9 cellular contexts compared by ENCODE assay signal in the genomic region with DNA sequence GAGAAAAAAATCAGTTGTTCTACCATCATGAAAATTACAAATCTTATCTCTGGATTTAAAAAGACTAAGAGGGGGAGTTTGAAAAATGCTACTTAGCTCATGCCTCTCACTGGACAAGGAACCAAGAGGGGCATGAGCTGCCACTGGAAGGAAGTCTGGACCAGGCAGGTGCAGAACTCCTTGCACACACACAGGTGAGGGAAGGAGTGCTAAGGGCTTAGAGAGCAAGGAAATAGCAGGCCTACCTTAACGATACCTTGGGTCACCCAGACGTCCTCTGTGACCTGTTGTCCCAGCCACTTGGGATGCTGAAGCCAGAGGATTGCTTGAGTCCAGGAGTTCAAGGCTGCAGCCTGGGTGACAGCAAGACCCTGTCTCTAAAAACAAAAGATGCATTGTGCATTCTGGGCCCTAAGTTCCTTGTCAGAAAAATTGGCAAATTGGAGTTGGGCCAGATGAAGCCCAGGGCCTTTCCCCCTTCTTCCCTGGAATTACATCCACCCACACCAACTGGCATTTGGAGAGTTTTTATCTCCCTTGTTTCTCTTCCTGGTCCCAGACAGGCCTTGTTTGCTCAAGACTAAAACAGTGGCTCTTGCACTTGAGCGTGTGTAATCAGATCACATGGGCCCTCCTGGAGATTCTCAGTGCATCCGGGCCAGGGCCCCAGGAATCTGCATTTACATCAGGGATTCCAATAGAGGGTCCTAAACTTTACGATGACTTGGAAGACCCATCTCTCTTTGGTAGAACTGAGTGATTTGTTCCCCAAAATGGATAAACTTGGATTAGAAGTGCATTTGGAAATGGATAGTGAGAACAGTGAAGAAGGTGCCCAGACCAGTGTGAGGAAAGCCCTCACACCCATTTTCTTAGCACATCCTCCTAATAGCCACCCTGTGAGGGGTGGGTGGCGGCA. TPM values are rescaled to one million over a fixed set of nuclear protein-coding genes. Genes with fewer than 3 reads are reported as not detected.
DNase-seq lines count a peak whose midpoint lies in the region; ATAC-seq, FAIRE-seq and TF ChIP-seq lines count a peak whose summit lies in the region.
"Had no signal": no experiment of that assay in that cellular context is flagged by ENCODE, and none has a peak within 500 bp of the region (broad histone marks: within the 10 kb centered on the region; RNA-seq: fewer than 3 reads in every experiment).

No MANE protein-coding gene starts in this region.

- H3K27ac ChIP-seq in small intestine (ENCODE audit: low read depth in 1 of 2, low read length in 1 of 2), result peak overlapping the region in 1 of 2 donors; percentile 99

- TF ChIP-seq POLR2A in GM19099 (IDR thresholded peaks at IDR 0.05; ENCODE audit: extremely low read depth, insufficient read length, low read depth), result peak; percentile 64

- CTCF ChIA-PET in AG04449 (lab: Yijun Ruan, JAX), result interaction anchor here (1.0 to 4.2 kb wide), 9 partner anchors 20 to 151 kb away, joined by 3 to 34 read pairs (median 15); no protein-coding TSS in a partner anchor
- CTCF ChIA-PET in activated CD4-positive, alpha-beta memory T cell treated with anti-CD3 and anti-CD28 coated beads for 36 hours (lab: Charles Lee), result interaction anchor here (0.6 to 7.6 kb wide), 13 partner anchors 15 to 228 kb away, joined by 3 to 183 read pairs (median 9); no protein-coding TSS in a partner anchor

- intact Hi-C loops in activated CD4-positive, alpha-beta memory T cell treated with anti-CD3 and anti-CD28 coated beads for 36 hours (cut with micrococcal nuclease), result loop anchor here (1.0 kb wide), 2 partner anchors 9 to 16 kb away; no protein-coding TSS in a partner anchor

- H3K27ac Mint-ChIP-seq in activated CD4-positive, alpha-beta memory T cell treated with anti-CD3 and anti-CD28 coated beads for 36 hours, result peak overlapping the region; percentile 97

- H3K4me3 Mint-ChIP-seq in activated CD4-positive, alpha-beta memory T cell treated with anti-CD3 and anti-CD28 coated beads for 36 hours, result peak overlapping the region; percentile 99

- H3K27me3 ChIP-seq in small intestine (ENCODE audit: control insufficient read depth in 2 of 2, insufficient read depth in 2 of 2, low read length in 2 of 2), result no peaks in the 10 kb centered on the region

- H3K36me3 Mint-ChIP-seq in activated CD4-positive, alpha-beta memory T cell treated with anti-CD3 and anti-CD28 coated beads for 36 hours, result peaks cover 36% of the 10 kb centered on the region

- ATAC-seq in GM21423 (IDR thresholded peaks at IDR 0.05; ENCODE audit: unreplicated experiment), result no peak

- H3K4me1 Mint-ChIP-seq in activated CD4-positive, alpha-beta memory T cell treated with anti-CD3 and anti-CD28 coated beads for 36 hours (ENCODE audit: low read depth), result peaks cover 36% of the 10 kb centered on the region

- no peak for TF ChIP-seq CTCF in AG04449 (IDR thresholded peaks at IDR 0.05; ENCODE audit: insufficient read depth, low read length, missing control alignments)
- no peak for TF ChIP-seq CTCF in fibroblast of villous mesenchyme (IDR thresholded peaks at IDR 0.05; ENCODE audit: insufficient read depth, low read depth, low read length)

- DNase-seq in AG04449 (ENCODE audit: low read depth, low spot score) (no peak), fibroblast of villous mesenchyme (ENCODE audit: low read depth) (peak; percentile 94), small intestine (peak; percentile 52), T-helper 9 cell (no peak)
- peak; percentile 48 for DNase-seq in activated CD4-positive, alpha-beta memory T cell treated with anti-CD3 and anti-CD28 coated beads for 36 hours
- DNase-seq in activated CD4-positive, alpha-beta T cell treated with anti-CD3 and anti-CD28 coated beads, Interleukin-2, amount 50 U/mL, for 4 hours, result no peak

- H3K4me3 ChIP-seq in AG04449 (ENCODE audit: low read depth, low read length) (peak overlapping the region; percentile 99), fibroblast of villous mesenchyme (ENCODE audit: low read depth, low read length) (peak overlapping the region; percentile 82), small intestine (ENCODE audit: low read depth in 1 of 2, low read length in 2 of 2) (peak overlapping the region in 1 of 2 donors; percentile 91)

- H3K36me3 ChIP-seq in small intestine (ENCODE audit: control insufficient read depth in 2 of 2, insufficient read depth in 2 of 2, low read length in 2 of 2), result peaks cover 0 to 6% of the 10 kb centered on the region in 2 donors

- no peaks in the 10 kb centered on the region for H3K9me3 ChIP-seq in small intestine (ENCODE audit: control insufficient read depth, low read depth)

- peaks cover 2 to 5% of the 10 kb centered on the region in 2 donors for H3K4me1 ChIP-seq in small intestine (ENCODE audit: control insufficient read depth in 2 of 2, insufficient read depth in 1 of 2, low read depth in 1 of 2, low read length in 1 of 2)

- WGBS in small intestine, 3 donors, result 32 to 61% (median 42%) methylated on average over 6 of the region's 6 CpGs

- POLR2A ChIA-PET in AG04449 (lab: Yijun Ruan, JAX), result interaction anchor here (0.8 to 5.6 kb wide), 12 partner anchors 11 to 58 kb away, joined by 3 to 106 read pairs (median 10); no protein-coding TSS in a partner anchor
- POLR2A ChIA-PET in activated CD4-positive, alpha-beta memory T cell treated with anti-CD3 and anti-CD28 coated beads for 36 hours (lab: Charles Lee), result interaction anchor here (0.7 to 10.7 kb wide), 13 partner anchors 11 to 187 kb away, joined by 3 to 263 read pairs (median 7); partner anchors contain the start of genes ANAPC16 and ASCC1

- FAIRE-seq in small intestine (lab: Jason Lieb, UNC), result no peak
- FAIRE-seq: islet of Langerhans had no signal

- no peaks in the 10 kb centered on the region for H3K9me3 Mint-ChIP-seq in activated CD4-positive, alpha-beta memory T cell treated with anti-CD3 and anti-CD28 coated beads for 36 hours

- peaks cover 5% of the 10 kb centered on the region for H3K27me3 Mint-ChIP-seq in activated CD4-positive, alpha-beta memory T cell treated with anti-CD3 and anti-CD28 coated beads for 36 hours

RNA-seq across cellular contexts. Expression of gene DDIT4, which starts 3.0 kb away (rescaled TPM):
- total RNA-seq in activated CD4-positive, alpha-beta memory T cell treated with anti-CD3 and anti-CD28 coated beads for 36 hours, result 100 to 1,000 TPM; 637 TPM
- total RNA-seq in fibroblast of villous mesenchyme, result 88.5 and 325 TPM in 2 replicates
- polyA plus RNA-seq in small intestine, result 100 to 1,000 TPM in 1 of 3 donors, 10 to 100 TPM in 2; 34.4 to 330 (median 36.5) TPM

Comparison
In these comparisons a context has a peak if more than half of its experiments do, and no peak if none do; other contexts are left out.
1. DNase-seq: peak in activated CD4-positive, alpha-beta memory T cell treated with anti-CD3 and anti-CD28 coated beads for 36 hours (single experiment), fibroblast of villous mesenchyme (single experiment) and small intestine (single experiment); none in AG04449 (single experiment), T-helper 9 cell (single experiment) and activated CD4-positive, alpha-beta T cell treated with anti-CD3 and anti-CD28 coated beads, Interleukin-2, amount 50 U/mL, for 4 hours (0 of 2).